8 cellular contexts compared by ENCODE assay signal in genomic region chr2:127525692-127526141, GRCh38.
DNase-seq lines count a peak whose midpoint lies in the region; ATAC-seq and TF ChIP-seq lines count a peak whose summit lies in the region.

No MANE protein-coding gene starts in this region.

- ATAC-seq in HG03135 (IDR thresholded peaks at IDR 0.05; ENCODE audit: unreplicated experiment), result peak; percentile 4
- no peak for ATAC-seq in HG02642 (IDR thresholded peaks at IDR 0.05; ENCODE audit: poor library complexity, unreplicated experiment)
- ATAC-seq in HG03469 (IDR thresholded peaks at IDR 0.05; ENCODE audit: unreplicated experiment), result no peak

- H3K27me3 ChIP-seq in neutrophil, result no peaks in the 10 kb centered on the region

- H3K27ac ChIP-seq in VCaP, result peak overlapping the region; percentile 97
- peak overlapping the region; percentile 87 for H3K27ac ChIP-seq in neutrophil

- H3K4me3 ChIP-seq in neutrophil (ENCODE audit: low read depth in 1 of 2, low read length in 1 of 2), result peak overlapping the region; percentile 76 to 95

- no peak for TF ChIP-seq CTCF in VCaP (conservative IDR thresholded peaks at IDR 0.05)
- TF ChIP-seq CTCF in neutrophil (IDR thresholded peaks at IDR 0.05), result no peak

- no peaks in the 10 kb centered on the region for H3K9me3 ChIP-seq in neutrophil

- peaks cover 16 to 24% of the 10 kb centered on the region in 2 experiments for H3K4me1 ChIP-seq in neutrophil (ENCODE audit: control insufficient read depth in 1 of 2, insufficient read depth in 1 of 2, low read depth in 1 of 2, low read length in 1 of 2)

- peaks cover 24% of the 10 kb centered on the region for H3K36me3 ChIP-seq in neutrophil

- DNase-seq in DMS53 treated with DMSO at 0.1 percent for 48 hours (lab: John Stamatoyannopoulos, UW; ENCODE audit: unreplicated experiment) (peak; percentile 11), fibroblast of gingiva (ENCODE audit: low read depth) (peak; percentile 49), iPS-NIHi11 (ENCODE audit: low spot score) (no peak)
